In genomic region chr10:13956826-13957225, GRCh38 we compare ENCODE assay signal across 12 cellular contexts.
DNase-seq lines count a peak whose midpoint lies in the region; ATAC-seq and TF ChIP-seq lines count a peak whose summit lies in the region.
"Had no signal": no experiment of that assay in that cellular context is flagged by ENCODE, and none has a peak within 500 bp of the region (broad histone marks: within the 10 kb centered on the region; RNA-seq: fewer than 3 reads in every experiment).

No MANE protein-coding gene starts in this region.

- no peak overlapping the region for H3K27ac ChIP-seq in Panc1 (ENCODE audit: low read length)
- peak overlapping the region in 2 of 3 donors; percentile 15 to 39 for H3K27ac ChIP-seq in thyroid gland
- no peak overlapping the region for H3K27ac ChIP-seq in OCI-LY7 (ENCODE audit: low read depth, low read length, poor library complexity, severe bottlenecking)

- H3K4me1 ChIP-seq in Panc1 (ENCODE audit: control insufficient read depth, insufficient read depth, low read length), result no peaks in the 10 kb centered on the region; the same call in 1 of the 2 replicates
- no peaks in the 10 kb centered on the region for H3K4me1 ChIP-seq in thyroid gland
- H3K4me1 ChIP-seq in OCI-LY7 (ENCODE audit: insufficient read depth, low read length, poor library complexity, severe bottlenecking), result no peaks in the 10 kb centered on the region

- TF ChIP-seq CTCF in Panc1 (IDR thresholded peaks at IDR 0.05) (peak; percentile 51), foreskin fibroblast (IDR thresholded peaks at IDR 0.05; ENCODE audit: low read depth, low read length) (peak; percentile 62), thyroid gland (IDR thresholded peaks at IDR 0.05) (peak in 4 of 6 experiments; percentile 44 to 62 (median 54)), GM20000 (IDR thresholded peaks at IDR 0.05; ENCODE audit: extremely low read depth, missing control alignments) (no peak), OCI-LY7 (conservative IDR thresholded peaks at IDR 0.05; ENCODE audit: low read length) (no peak)

- no peaks in the 10 kb centered on the region for H3K36me3 Mint-ChIP-seq in activated naive CD4-positive, alpha-beta T cell treated with anti-CD3 and anti-CD28 coated beads for 36 hours (ENCODE audit: low read depth)

- H3K9me3 Mint-ChIP-seq in activated naive CD4-positive, alpha-beta T cell treated with anti-CD3 and anti-CD28 coated beads for 36 hours, result peaks cover 3% of the 10 kb centered on the region

- 45 to 49% methylated on average over 8 of the region's 8 CpGs for WGBS in thyroid gland, 2 donors

- H2AFZ ChIP-seq in OCI-LY7 (ENCODE audit: low read length), result no peak overlapping the region

- H3K79me2 ChIP-seq in OCI-LY7 (ENCODE audit: insufficient read depth, low read depth, low read length), result no peaks in the 10 kb centered on the region

- H3K36me3 ChIP-seq in Panc1 (ENCODE audit: control insufficient read depth, insufficient read depth, low read length), result no peaks in the 10 kb centered on the region
- no peaks in the 10 kb centered on the region for H3K36me3 ChIP-seq in thyroid gland
- H3K36me3 ChIP-seq in OCI-LY7 (ENCODE audit: insufficient read depth, low read length), result no peaks in the 10 kb centered on the region

- BruUV-seq in Panc1 (replicated peaks; lab: Mats Ljungman, UMichigan) (no TSS peak), OCI-LY7 (replicated peaks; lab: Mats Ljungman, UMichigan) (no TSS peak)

- no peak for TF ChIP-seq POLR2A in thyroid gland (IDR thresholded peaks at IDR 0.05)

- ATAC-seq in Panc1, result peak; percentile 60

- H4K20me1 ChIP-seq in OCI-LY7 (ENCODE audit: insufficient read depth, low read length), result no peaks in the 10 kb centered on the region

- H3K27me3 ChIP-seq in Panc1 (ENCODE audit: control insufficient read depth, insufficient read depth, low read length) (no peaks in the 10 kb centered on the region), thyroid gland (no peaks in the 10 kb centered on the region)

- POLR2A ChIA-PET in Panc1 (lab: Charles Lee) (no interaction called here), OCI-LY7 (lab: Charles Lee) (no interaction called here)

- H3K27me3 Mint-ChIP-seq in activated naive CD4-positive, alpha-beta T cell treated with anti-CD3 and anti-CD28 coated beads for 36 hours (ENCODE audit: low read depth), result no peaks in the 10 kb centered on the region

- no peak overlapping the region for H3K4me3 Mint-ChIP-seq in activated naive CD4-positive, alpha-beta T cell treated with anti-CD3 and anti-CD28 coated beads for 36 hours

- H3K9me3 ChIP-seq in Panc1 (ENCODE audit: control insufficient read depth, insufficient read depth, low read depth, low read length) (no peaks in the 10 kb centered on the region), thyroid gland (no peaks in the 10 kb centered on the region), OCI-LY7 (ENCODE audit: low read length) (no peaks in the 10 kb centered on the region)

- no peak overlapping the region for H3K27ac Mint-ChIP-seq in activated naive CD4-positive, alpha-beta T cell treated with anti-CD3 and anti-CD28 coated beads for 36 hours

- H3K4me1 Mint-ChIP-seq in activated naive CD4-positive, alpha-beta T cell treated with anti-CD3 and anti-CD28 coated beads for 36 hours (ENCODE audit: low read depth), result peaks cover 11% of the 10 kb centered on the region

- intact Hi-C loops in Panc1 (cut with micrococcal nuclease; ENCODE audit: unreplicated experiment) (no loop called here), thyroid gland (cut with DNase I) (loop anchor here (10.0 kb wide), 1 partner anchor 162 kb away; no protein-coding TSS in a partner anchor), OCI-LY7 (cut with micrococcal nuclease; ENCODE audit: unreplicated experiment) (no loop called here)
- intact Hi-C loops in activated naive CD4-positive, alpha-beta T cell treated with anti-CD3 and anti-CD28 coated beads for 36 hours (cut with micrococcal nuclease), result no loop called here

- CTCF ChIA-PET in Panc1 (lab: Charles Lee), result no interaction called here
- CTCF ChIA-PET in OCI-LY7 (lab: Charles Lee; ENCODE audit: unreplicated experiment), result no interaction called here
- CTCF ChIA-PET in activated naive CD4-positive, alpha-beta T cell treated with anti-CD3 and anti-CD28 coated beads for 36 hours (lab: Charles Lee), result no interaction called here

- no peak for DNase-seq in Panc1 (ENCODE audit: low read depth, low spot score)
- DNase-seq in foreskin fibroblast, result peak; percentile 80 to 89
- peak; percentile 66 for DNase-seq in mucosa of gallbladder (ENCODE audit: low spot score)
- peak; percentile 50 to 72 for DNase-seq in thyroid gland
- no peak for DNase-seq in GM20000 (ENCODE audit: low spot score)
- DNase-seq in OCI-LY7 (ENCODE audit: low spot score), result no peak
- DNase-seq in activated naive CD4-positive, alpha-beta T cell treated with anti-CD3 and anti-CD28 coated beads for 36 hours, result no peak
- no peak for DNase-seq in cerebellum (ENCODE audit: low spot score)
- DNase-seq: activated CD4-positive, alpha-beta T cell treated with anti-CD3 and anti-CD28 coated beads for 4 hours; DND-41; NCI-H2081; SIG-M5 had no signal

- in situ Hi-C loops in Panc1 (cut with HindIII; ENCODE audit: low pct_unique_long_range_greater_than_20kb, low sequenced_read_pairs), result no loop called here

- H3K4me2 ChIP-seq in OCI-LY7 (ENCODE audit: low read length), result no peak overlapping the region

- no peaks in the 10 kb centered on the region for H3K9me2 ChIP-seq in OCI-LY7 (ENCODE audit: insufficient read depth, low read length)

- no peak overlapping the region for H3K4me3 ChIP-seq in Panc1 (ENCODE audit: low read depth in 2 of 2, low read length in 2 of 2)
- H3K4me3 ChIP-seq in foreskin fibroblast (ENCODE audit: low read depth in 1 of 2, low read length in 2 of 2), result no peak overlapping the region
- no peak overlapping the region for H3K4me3 ChIP-seq in thyroid gland (replicated peaks in 1 of 3)
- no peak overlapping the region for H3K4me3 ChIP-seq in OCI-LY7 (ENCODE audit: low read depth, low read length, poor library complexity, severe bottlenecking)

Comparison
In these comparisons a context has a peak if more than half of its experiments do, and no peak if none do; other contexts are left out.
1. DNase-seq: peak in foreskin fibroblast (2 of 2), mucosa of gallbladder (single experiment) and thyroid gland (2 of 2); none in Panc1 (single experiment), GM20000 (single experiment), OCI-LY7 (single experiment), activated naive CD4-positive, alpha-beta T cell treated with anti-CD3 and anti-CD28 coated beads for 36 hours (single experiment) and cerebellum (single experiment).
2. H3K27ac ChIP-seq: peak in thyroid gland (2 of 3); none in Panc1 (single experiment) and OCI-LY7 (single experiment).
3. CTCF ChIP-seq: peak in Panc1 (single experiment), foreskin fibroblast (single experiment) and thyroid gland (4 of 6); none in GM20000 (single experiment) and OCI-LY7 (single experiment).